In genomic region chr1:161082996-161083742, GRCh38 we compare ENCODE assay signal across 9 cellular contexts. TPM values are rescaled to one million over a fixed set of nuclear protein-coding genes. Genes with fewer than 3 reads are reported as not detected.
A peak's percentile ranks its signal among the peaks of the same experiment; 100 is the strongest.
DNase-seq lines count a peak whose midpoint lies in the region; ATAC-seq, FAIRE-seq and TF ChIP-seq lines count a peak whose summit lies in the region.
"Had no signal": no experiment of that assay in that cellular context is flagged by ENCODE, and none has a peak within 500 bp of the region (broad histone marks: within the 10 kb centered on the region; RNA-seq: fewer than 3 reads in every experiment).

No MANE protein-coding gene starts in this region.

- no peak overlapping the region for H2BK5ac ChIP-seq in H1 (ENCODE audit: low read depth, low read length)

- H2BK20ac ChIP-seq in H1 (ENCODE audit: low read length): no peak overlapping the region

- WGBS in H1 (ENCODE audit: extremely low coverage in 1 of 2, insufficient coverage in 1 of 2, insufficient read length in 1 of 2, insufficient replicate concordance in 2 of 2, low coverage in 1 of 2, low lambda C conversion rate in 2 of 2, missing lambda C conversion rate in 1 of 2), 2 experiments: 90% methylated on average over 7 of the region's 8 CpGs; no CpG with 5 or more reads in 1 of the 2 experiments
- 56 to 80% (median 67%) methylated on average over 6 to 8 of the region's 8 CpGs for WGBS in spleen, 5 donors

- TF ChIP-seq CTCF in H1 (IDR thresholded peaks at IDR 0.05; ENCODE audit: control extremely low read depth in 1 of 3, insufficient read depth in 1 of 3, low read depth in 1 of 3, low read length in 3 of 3) (no peak), spleen (IDR thresholded peaks at IDR 0.05 in 8 of 11, conservative IDR thresholded peaks at IDR 0.05 in 3 of 11) (no peak)

- no peaks in the 10 kb centered on the region for H3K36me3 ChIP-seq in H1 (ENCODE audit: control insufficient read depth in 2 of 4, insufficient read depth in 4 of 4, low read length in 3 of 4)
- H3K36me3 ChIP-seq in naive thymus-derived CD4-positive, alpha-beta T cell (ENCODE audit: control insufficient read depth in 2 of 3, insufficient read depth in 3 of 3, low read length in 3 of 3): no peaks in the 10 kb centered on the region
- H3K36me3 ChIP-seq in spleen: no peaks in the 10 kb centered on the region

- H3K23me2 ChIP-seq in H1 (ENCODE audit: low read depth, low read length): no peaks in the 10 kb centered on the region

- H3K27me3 Mint-ChIP-seq in naive thymus-derived CD4-positive, alpha-beta T cell: peaks cover 0 to 4% (median 0%) of the 10 kb centered on the region in 5 donors
- peaks cover 0 to 2% (median 0%) of the 10 kb centered on the region in 5 donors for H3K27me3 Mint-ChIP-seq in naive thymus-derived CD8-positive, alpha-beta T cell

- no peak overlapping the region for H4K8ac ChIP-seq in H1 (ENCODE audit: extremely low read depth, insufficient read depth, low read length)

- H3K79me1 ChIP-seq in H1 (ENCODE audit: low read depth, low read length): no peaks in the 10 kb centered on the region

- H3K27me3 ChIP-seq in H1 (replicated peaks in 1 of 4; ENCODE audit: control insufficient read depth in 3 of 4, extremely low read depth in 1 of 4, insufficient read depth in 3 of 4, low read length in 3 of 4): no peaks in the 10 kb centered on the region
- no peaks in the 10 kb centered on the region for H3K27me3 ChIP-seq in naive thymus-derived CD4-positive, alpha-beta T cell (ENCODE audit: control insufficient read depth in 2 of 2, insufficient read depth in 2 of 2, low read length in 2 of 2)
- H3K27me3 ChIP-seq in spleen (replicated peaks in 1 of 7): peaks cover 0 to 9% (median 0%) of the 10 kb centered on the region in 7 donors

- POLR2A ChIA-PET in H1 (lab: Charles Lee; ENCODE audit: partially characterized antibody): interaction anchor here (1.8 kb wide), 1 partner anchor 13 kb away, joined by 4 read pairs; the partner anchor contains the start of gene ARHGAP30
- POLR2A ChIA-PET in naive thymus-derived CD4-positive, alpha-beta T cell (lab: Charles Lee): no interaction called here
- POLR2A ChIA-PET in naive thymus-derived CD8-positive, alpha-beta T cell (lab: Charles Lee): interaction anchor here (1.0 kb wide), 1 partner anchor 11 kb away, joined by 3 read pairs; no protein-coding TSS in a partner anchor

- no peak overlapping the region for H3K4me2 ChIP-seq in H1 (ENCODE audit: insufficient read depth in 1 of 2, low read depth in 2 of 2, low read length in 2 of 2)

- no peak for TF ChIP-seq RAD21 in H1 (IDR thresholded peaks at IDR 0.05 in 1 of 2, conservative IDR thresholded peaks at IDR 0.05 in 1 of 2; ENCODE audit: low read depth in 2 of 2, low read length in 2 of 2)

- peaks cover 0 to 10% (median 0%) of the 10 kb centered on the region in 7 donors for H3K4me1 Mint-ChIP-seq in naive thymus-derived CD4-positive, alpha-beta T cell
- H3K4me1 Mint-ChIP-seq in naive thymus-derived CD8-positive, alpha-beta T cell: peaks cover 0 to 6% (median 0%) of the 10 kb centered on the region in 4 donors
- H3K4me1 Mint-ChIP-seq: brain had no signal

- H3K4me3 Mint-ChIP-seq in naive thymus-derived CD4-positive, alpha-beta T cell: no peak overlapping the region
- no peak overlapping the region for H3K4me3 Mint-ChIP-seq in naive thymus-derived CD8-positive, alpha-beta T cell
- H3K4me3 Mint-ChIP-seq: brain had no signal

- H4K20me1 ChIP-seq in H1 (replicated peaks in 1 of 2; ENCODE audit: control insufficient read depth in 1 of 2, insufficient read depth in 2 of 2, low read length in 2 of 2): no peaks in the 10 kb centered on the region

- H3K9ac ChIP-seq in H1 (replicated peaks in 1 of 4; ENCODE audit: extremely low read depth in 1 of 4, low read depth in 3 of 4, low read length in 3 of 4): no peak overlapping the region

- no peak overlapping the region for H3K4ac ChIP-seq in H1 (replicated peaks; ENCODE audit: insufficient read length, low read depth, low read length)

- DNase-seq in COLO829 (ENCODE audit: low spot score): peak; percentile 44
- peak; percentile 43 for DNase-seq in NCI-H460 (ENCODE audit: extremely low read depth, low read depth)
- DNase-seq in H1 (ENCODE audit: low read depth in 1 of 2, low spot score in 2 of 2): no peak
- DNase-seq in naive thymus-derived CD4-positive, alpha-beta T cell: peak in 1 of 9 donors; percentile 24
- DNase-seq in spleen: no peak
- DNase-seq in stimulated activated naive CD4-positive, alpha-beta T cell (lab: John Stamatoyannopoulos, UW): no peak
- no peak for DNase-seq in naive thymus-derived CD8-positive, alpha-beta T cell

- H3K18ac ChIP-seq in H1 (ENCODE audit: extremely low read depth, low read length): no peak overlapping the region

- intact Hi-C loops in naive thymus-derived CD4-positive, alpha-beta T cell (cut with micrococcal nuclease): no loop called here
- intact Hi-C loops in spleen (cut with DNase I; ENCODE audit: low total_unique reads): no loop called here

- H3K9me3 ChIP-seq in H1 (ENCODE audit: insufficient read depth in 2 of 2, low read depth in 1 of 2, low read length in 1 of 2) (no peaks in the 10 kb centered on the region), spleen (no peaks in the 10 kb centered on the region)
- H3K9me3 ChIP-seq in naive thymus-derived CD4-positive, alpha-beta T cell (ENCODE audit: control insufficient read depth in 2 of 3, low read length in 3 of 3): no peaks in the 10 kb centered on the region

- H2AFZ ChIP-seq in H1 (ENCODE audit: low read length): no peak overlapping the region

- H3K56ac ChIP-seq in H1 (replicated peaks; ENCODE audit: insufficient read length, low read depth, low read length): no peak overlapping the region

- CTCF ChIA-PET in H1 (lab: Charles Lee; ENCODE audit: partially characterized antibody): interaction anchor here (1.0 to 17.8 kb wide), 5 partner anchors 11 to 55 kb away, joined by 3 to 282 read pairs (median 4); partner anchors contain the start of genes ARHGAP30 and KLHDC9
- CTCF ChIA-PET in naive thymus-derived CD4-positive, alpha-beta T cell (lab: Charles Lee): interaction anchor here (0.6 kb wide), 1 partner anchor 10 kb away, joined by 4 read pairs; no protein-coding TSS in a partner anchor

- H3K27ac ChIP-seq in H1 (ENCODE audit: low read depth, low read length): no peak overlapping the region
- H3K27ac ChIP-seq in naive thymus-derived CD4-positive, alpha-beta T cell (ENCODE audit: low read depth, low read length): no peak overlapping the region
- peak overlapping the region in 1 of 8 donors; percentile 13 for H3K27ac ChIP-seq in spleen

- H2BK15ac ChIP-seq in H1 (ENCODE audit: low read length): no peak overlapping the region

- H3K4me1 ChIP-seq in H1 (replicated peaks in 1 of 4; ENCODE audit: control insufficient read depth in 3 of 4, insufficient read depth in 4 of 4, low read length in 3 of 4): peaks cover 0 to 6% (median 0%) of the 10 kb centered on the region in 4 experiments; a peak in 4 of 7 replicates
- no peaks in the 10 kb centered on the region for H3K4me1 ChIP-seq in naive thymus-derived CD4-positive, alpha-beta T cell (ENCODE audit: control insufficient read depth in 2 of 2, insufficient read depth in 2 of 2, low read length in 2 of 2)
- H3K4me1 ChIP-seq in spleen: peaks cover 0 to 15% (median 0%) of the 10 kb centered on the region in 6 donors

- no peaks in the 10 kb centered on the region for H3K79me2 ChIP-seq in H1 (ENCODE audit: control insufficient read depth in 1 of 2, insufficient read depth in 2 of 2, low read length in 2 of 2)

- H4K5ac ChIP-seq in H1 (ENCODE audit: insufficient read length, low read depth, low read length): no peak overlapping the region

- H3K4me3 ChIP-seq in H1 (ENCODE audit: extremely low read depth in 1 of 4, insufficient read depth in 2 of 4, low read depth in 3 of 4, low read length in 4 of 4) (no peak overlapping the region), spleen (no peak overlapping the region)
- H3K4me3 ChIP-seq in naive thymus-derived CD4-positive, alpha-beta T cell (ENCODE audit: low read length): no peak overlapping the region

- peaks cover 0 to 5% (median 0%) of the 10 kb centered on the region in 11 donors for H3K9me3 Mint-ChIP-seq in naive thymus-derived CD4-positive, alpha-beta T cell
- no peaks in the 10 kb centered on the region for H3K9me3 Mint-ChIP-seq in naive thymus-derived CD8-positive, alpha-beta T cell

- H3K23ac ChIP-seq in H1 (ENCODE audit: insufficient read length): no peak overlapping the region

- H3K14ac ChIP-seq in H1 (ENCODE audit: insufficient read length): no peak overlapping the region

- ATAC-seq in naive thymus-derived CD4-positive, alpha-beta T cell: peak; percentile 92
- ATAC-seq in naive thymus-derived CD8-positive, alpha-beta T cell: no peak
- no peak for ATAC-seq in GM19455 (IDR thresholded peaks at IDR 0.05; ENCODE audit: unreplicated experiment)

- H3K36me3 Mint-ChIP-seq in naive thymus-derived CD4-positive, alpha-beta T cell: no peaks in the 10 kb centered on the region
- H3K36me3 Mint-ChIP-seq in naive thymus-derived CD8-positive, alpha-beta T cell: no peaks in the 10 kb centered on the region
- H3K36me3 Mint-ChIP-seq: brain had no signal

- H2BK120ac ChIP-seq in H1 (replicated peaks; ENCODE audit: low read depth, low read length): no peak overlapping the region

- FAIRE-seq in H1 (lab: Jason Lieb, UNC): no peak

- no peak overlapping the region for H4K91ac ChIP-seq in H1 (replicated peaks; ENCODE audit: insufficient read length, low read length)

- no peak for TF ChIP-seq EP300 in H1 (IDR thresholded peaks at IDR 0.05; ENCODE audit: borderline replicate concordance in 1 of 2, low read depth in 2 of 2, low read length in 2 of 2)

- no peak overlapping the region for H2AK5ac ChIP-seq in H1 (ENCODE audit: low read depth, low read length)

- no peak for TF ChIP-seq POLR2A in H1 (IDR thresholded peaks at IDR 0.05; ENCODE audit: control extremely low read depth in 1 of 2, low read depth in 2 of 2, low read length in 2 of 2)
- no peak for TF ChIP-seq POLR2A in spleen (IDR thresholded peaks at IDR 0.05)

- no peak overlapping the region for H2BK12ac ChIP-seq in H1 (ENCODE audit: low read depth, low read length)

- H3K27ac Mint-ChIP-seq in naive thymus-derived CD4-positive, alpha-beta T cell: no peak overlapping the region
- H3K27ac Mint-ChIP-seq in naive thymus-derived CD8-positive, alpha-beta T cell: no peak overlapping the region

RNA-seq across cellular contexts. Expression of gene NECTIN4, which starts 6.2 kb away (rescaled TPM):
- 0.55 and 1.0 TPM in 2 replicates for total RNA-seq in NCI-H460 (2014; rRNA removed; shearing (Covaris generic))
- polyA plus RNA-seq in NCI-H460 (2014; cell fraction: nucleus; rRNA removed): 0.25 and 0.44 TPM in 2 replicates
- 0.19 and 0.29 TPM in 2 replicates for total RNA-seq in H1 (2021; fragmentation: NEBNext Ultra II Directional; extraction: Animal tissue kit (Norgen Biotek cat#: 25700))
- polyA plus RNA-seq in H1 (2011; rRNA removed): 0.71 and 0.86 TPM in 2 replicates
- 1.4 TPM for polyA plus RNA-seq in H1 (2011; cell fraction: cytosol; rRNA removed)
- polyA plus RNA-seq in H1 (2011; cell fraction: nucleus; rRNA removed): 0.16 TPM
- polyA plus RNA-seq in H1 (2012, experiment 1 of 2): 0.69 to 0.89 TPM (median 0.76 TPM) in 4 replicates
- 0.31 TPM for polyA plus RNA-seq in H1 (2012, experiment 2 of 2)
- 0.18 TPM for polyA plus RNA-seq in H1 (2013, experiment 1 of 2)
- polyA plus RNA-seq in H1 (2013, experiment 2 of 2): 0.11 TPM
- polyA minus RNA-seq in H1 (2011; rRNA and poly(A)+ RNA removed): 0.95 and 1.2 TPM in 2 replicates
- not detected for polyA minus RNA-seq in H1 (2011; cell fraction: cytosol; rRNA and poly(A)+ RNA removed)
- polyA minus RNA-seq in H1 (2011; cell fraction: nucleus; rRNA and poly(A)+ RNA removed): 0.80 TPM
- not detected for total RNA-seq in naive thymus-derived CD4-positive, alpha-beta T cell
- not detected for polyA plus RNA-seq in naive thymus-derived CD4-positive, alpha-beta T cell
- total RNA-seq in spleen: not detected
- under 1 TPM; 0.03 to 0.06 (median 0.04) TPM for polyA plus RNA-seq in spleen
- total RNA-seq in naive thymus-derived CD8-positive, alpha-beta T cell: not detected
- not detected for polyA plus RNA-seq in naive thymus-derived CD8-positive, alpha-beta T cell

RNA-seq across cellular contexts. Expression of gene ARHGAP30, which starts 13.5 kb away (rescaled TPM):
- 0.45 TPM in 1 of 2 replicates, not detected in the other for total RNA-seq in NCI-H460 (2014; rRNA removed; shearing (Covaris generic))
- polyA plus RNA-seq in NCI-H460 (2014; cell fraction: nucleus; rRNA removed): 0.42 TPM in 1 of 2 replicates, not detected in the other
- total RNA-seq in H1 (2021; fragmentation: NEBNext Ultra II Directional; extraction: Animal tissue kit (Norgen Biotek cat#: 25700)): 0.39 and 0.40 TPM in 2 replicates
- 0.27 and 0.50 TPM in 2 replicates for polyA plus RNA-seq in H1 (2011; rRNA removed)
- polyA plus RNA-seq in H1 (2011; cell fraction: cytosol; rRNA removed): 0.66 TPM
- 0.57 TPM for polyA plus RNA-seq in H1 (2011; cell fraction: nucleus; rRNA removed)
- polyA plus RNA-seq in H1 (2012, experiment 1 of 2): 0.42 to 0.74 TPM (median 0.62 TPM) in 4 replicates
- polyA plus RNA-seq in H1 (2012, experiment 2 of 2): 0.13 TPM
- 0.08 TPM for polyA plus RNA-seq in H1 (2013, experiment 1 of 2)
- 0.09 TPM for polyA plus RNA-seq in H1 (2013, experiment 2 of 2)
- 0.44 and 0.49 TPM in 2 replicates for polyA minus RNA-seq in H1 (2011; rRNA and poly(A)+ RNA removed)
- polyA minus RNA-seq in H1 (2011; cell fraction: cytosol; rRNA and poly(A)+ RNA removed): not detected
- polyA minus RNA-seq in H1 (2011; cell fraction: nucleus; rRNA and poly(A)+ RNA removed): 0.30 TPM
- total RNA-seq in naive thymus-derived CD4-positive, alpha-beta T cell: 100 to 1,000 TPM; 152 to 291 (median 235) TPM
- 100 to 1,000 TPM; 128 to 258 TPM for polyA plus RNA-seq in naive thymus-derived CD4-positive, alpha-beta T cell
- total RNA-seq in spleen: 100 to 1,000 TPM; 103 to 145 (median 129) TPM
- polyA plus RNA-seq in spleen: 10 to 100 TPM; 28.8 to 81.5 (median 31.1) TPM
- 100 to 1,000 TPM; 220 to 233 TPM for total RNA-seq in naive thymus-derived CD8-positive, alpha-beta T cell
- 100 to 1,000 TPM; 110 to 207 (median 136) TPM for polyA plus RNA-seq in naive thymus-derived CD8-positive, alpha-beta T cell

RNA-seq across cellular contexts. Expression of gene KLHDC9, which starts 15.0 kb away (rescaled TPM):
- 3.6 and 5.3 TPM in 2 replicates for total RNA-seq in NCI-H460 (2014; rRNA removed; shearing (Covaris generic))
- polyA plus RNA-seq in NCI-H460 (2014; cell fraction: nucleus; rRNA removed): 4.7 and 14.4 TPM in 2 replicates
- 4.0 and 6.5 TPM in 2 replicates for total RNA-seq in H1 (2021; fragmentation: NEBNext Ultra II Directional; extraction: Animal tissue kit (Norgen Biotek cat#: 25700))
- polyA plus RNA-seq in H1 (2011; rRNA removed) (15.6 and 18.0 TPM in 2 replicates), spleen (1 to 10 TPM; 1.9 to 3.9 (median 3.2) TPM)
- polyA plus RNA-seq in H1 (2011; cell fraction: cytosol; rRNA removed): 13.7 TPM
- 23.2 TPM for polyA plus RNA-seq in H1 (2011; cell fraction: nucleus; rRNA removed)
- polyA plus RNA-seq in H1 (2012, experiment 1 of 2): 7.0 to 10.7 TPM (median 8.3 TPM) in 4 replicates
- 10.4 TPM for polyA plus RNA-seq in H1 (2012, experiment 2 of 2)
- polyA plus RNA-seq in H1 (2013, experiment 1 of 2): 6.8 TPM
- polyA plus RNA-seq in H1 (2013, experiment 2 of 2): 6.3 TPM
- 3.7 and 6.6 TPM in 2 replicates for polyA minus RNA-seq in H1 (2011; rRNA and poly(A)+ RNA removed)
- polyA minus RNA-seq in H1 (2011; cell fraction: cytosol; rRNA and poly(A)+ RNA removed): 3.1 TPM
- polyA minus RNA-seq in H1 (2011; cell fraction: nucleus; rRNA and poly(A)+ RNA removed): 4.4 TPM
- 1 to 10 TPM in 1 of 5 experiments, under 1 TPM in 1, not detected in 3; 0.40 to 1.1 TPM for total RNA-seq in naive thymus-derived CD4-positive, alpha-beta T cell
- polyA plus RNA-seq in naive thymus-derived CD4-positive, alpha-beta T cell: under 1 TPM in 1 of 2 donors, not detected in 1; 0.74 TPM
- total RNA-seq in spleen: 1 to 10 TPM; 1.1 to 2.1 (median 1.3) TPM
- total RNA-seq in naive thymus-derived CD8-positive, alpha-beta T cell: under 1 TPM; 0.60 to 0.96 TPM
- polyA plus RNA-seq in naive thymus-derived CD8-positive, alpha-beta T cell: 1 to 10 TPM in 1 of 3 donors, under 1 TPM in 2; 0.30 to 1.5 (median 0.62) TPM

RNA-seq across cellular contexts. Expression of gene PFDN2, which starts 34.7 kb away (rescaled TPM):
- 186 and 200 TPM in 2 replicates for total RNA-seq in NCI-H460 (2014; rRNA removed; shearing (Covaris generic))
- polyA plus RNA-seq in NCI-H460 (2014; cell fraction: nucleus; rRNA removed): 95.4 and 177 TPM in 2 replicates
- 71.2 and 74.7 TPM in 2 replicates for total RNA-seq in H1 (2021; fragmentation: NEBNext Ultra II Directional; extraction: Animal tissue kit (Norgen Biotek cat#: 25700))
- 66.2 and 69.6 TPM in 2 replicates for polyA plus RNA-seq in H1 (2011; rRNA removed)
- polyA plus RNA-seq in H1 (2011; cell fraction: cytosol; rRNA removed): 220 TPM
- polyA plus RNA-seq in H1 (2011; cell fraction: nucleus; rRNA removed): 13.8 TPM
- 108 to 135 TPM (median 126 TPM) in 4 replicates for polyA plus RNA-seq in H1 (2012, experiment 1 of 2)
- polyA plus RNA-seq in H1 (2012, experiment 2 of 2): 37.0 TPM
- polyA plus RNA-seq in H1 (2013, experiment 1 of 2): 201 TPM
- polyA plus RNA-seq in H1 (2013, experiment 2 of 2): 231 TPM
- polyA minus RNA-seq in H1 (2011; rRNA and poly(A)+ RNA removed): 5.9 and 9.8 TPM in 2 replicates
- 15.0 TPM for polyA minus RNA-seq in H1 (2011; cell fraction: cytosol; rRNA and poly(A)+ RNA removed)
- polyA minus RNA-seq in H1 (2011; cell fraction: nucleus; rRNA and poly(A)+ RNA removed): 9.6 TPM
- total RNA-seq in naive thymus-derived CD4-positive, alpha-beta T cell: 10 to 100 TPM; 32.0 to 67.9 (median 34.0) TPM
- 10 to 100 TPM; 66.6 to 84.0 TPM for polyA plus RNA-seq in naive thymus-derived CD4-positive, alpha-beta T cell
- 10 to 100 TPM; 14.9 to 49.4 (median 38.5) TPM for total RNA-seq in spleen
- 100 to 1,000 TPM; 122 to 140 (median 133) TPM for polyA plus RNA-seq in spleen
- 10 to 100 TPM; 37.9 to 41.4 TPM for total RNA-seq in naive thymus-derived CD8-positive, alpha-beta T cell
- polyA plus RNA-seq in naive thymus-derived CD8-positive, alpha-beta T cell: 10 to 100 TPM; 74.6 to 91.3 (median 86.0) TPM

RNA-seq across cellular contexts. Expression of gene NIT1, which starts 34.7 kb away (rescaled TPM):
- 44.3 and 60.6 TPM in 2 replicates for total RNA-seq in NCI-H460 (2014; rRNA removed; shearing (Covaris generic))
- polyA plus RNA-seq in NCI-H460 (2014; cell fraction: nucleus; rRNA removed): 110 and 114 TPM in 2 replicates
- 40.4 and 40.6 TPM in 2 replicates for total RNA-seq in H1 (2021; fragmentation: NEBNext Ultra II Directional; extraction: Animal tissue kit (Norgen Biotek cat#: 25700))
- polyA plus RNA-seq in H1 (2011; rRNA removed) (33.0 and 46.3 TPM in 2 replicates), spleen (10 to 100 TPM; 27.7 to 36.9 (median 31.5) TPM)
- polyA plus RNA-seq in H1 (2011; cell fraction: cytosol; rRNA removed): 38.8 TPM
- 61.2 TPM for polyA plus RNA-seq in H1 (2011; cell fraction: nucleus; rRNA removed)
- 43.3 to 49.8 TPM (median 48.6 TPM) in 4 replicates for polyA plus RNA-seq in H1 (2012, experiment 1 of 2)
- 44.8 TPM for polyA plus RNA-seq in H1 (2012, experiment 2 of 2)
- 31.7 TPM for polyA plus RNA-seq in H1 (2013, experiment 1 of 2)
- 29.0 TPM for polyA plus RNA-seq in H1 (2013, experiment 2 of 2)
- polyA minus RNA-seq in H1 (2011; rRNA and poly(A)+ RNA removed): 28.8 and 42.0 TPM in 2 replicates
- 20.8 TPM for polyA minus RNA-seq in H1 (2011; cell fraction: cytosol; rRNA and poly(A)+ RNA removed)
- 31.2 TPM for polyA minus RNA-seq in H1 (2011; cell fraction: nucleus; rRNA and poly(A)+ RNA removed)
- 10 to 100 TPM; 23.3 to 49.6 (median 41.8) TPM for total RNA-seq in naive thymus-derived CD4-positive, alpha-beta T cell
- polyA plus RNA-seq in naive thymus-derived CD4-positive, alpha-beta T cell: 10 to 100 TPM; 14.1 to 28.4 TPM
- 10 to 100 TPM; 29.4 to 48.2 (median 43.6) TPM for total RNA-seq in spleen
- total RNA-seq in naive thymus-derived CD8-positive, alpha-beta T cell: 10 to 100 TPM; 43.5 to 46.4 TPM
- polyA plus RNA-seq in naive thymus-derived CD8-positive, alpha-beta T cell: 10 to 100 TPM; 16.8 to 25.0 (median 18.3) TPM

Comparison
In these comparisons a context has a peak if more than half of its experiments do, and no peak if none do; other contexts are left out.
1. DNase-seq: peak in COLO829 (single experiment) and NCI-H460 (single experiment); none in H1 (0 of 2), spleen (single experiment), stimulated activated naive CD4-positive, alpha-beta T cell (0 of 6) and naive thymus-derived CD8-positive, alpha-beta T cell (0 of 10).
2. RNA of gene ARHGAP30, which starts 13.5 kb away (total RNA-seq): 152 to 291 TPM in naive thymus-derived CD4-positive, alpha-beta T cell, 220 to 233 TPM in naive thymus-derived CD8-positive, alpha-beta T cell and 103 to 145 TPM in spleen; 0.45 TPM in NCI-H460 and 0.39 to 0.40 TPM in H1; every median in the first group is over 10 times any median in the second.